8 cellular contexts compared by ENCODE assay signal in genomic region chr22:22450343-22450839, GRCh38. TPM values are rescaled to one million over a fixed set of nuclear protein-coding genes. Genes with fewer than 3 reads are reported as not detected.
DNase-seq lines count a peak whose midpoint lies in the region; ATAC-seq and TF ChIP-seq lines count a peak whose summit lies in the region.

No MANE protein-coding gene starts in this region.

- H3K9me2 ChIP-seq in OCI-LY7 (ENCODE audit: insufficient read depth, low read length) = no peaks in the 10 kb centered on the region

- peak; percentile 95 for ATAC-seq in HG02981 (IDR thresholded peaks at IDR 0.05; ENCODE audit: unreplicated experiment)

- peak; percentile 64 for DNase-seq in SIG-M5 treated with dmso at 0.1 percent for 504 hours (lab: John Stamatoyannopoulos, UW; ENCODE audit: unreplicated experiment)
- DNase-seq in SIG-M5 (lab: John Stamatoyannopoulos, UW) = no peak
- DNase-seq in OCI-LY7 (ENCODE audit: low spot score) = peak; percentile 89
- DNase-seq in testis = peak; percentile 34
- DNase-seq in cerebellum (ENCODE audit: low spot score) = no peak
- DNase-seq in kidney tubule cell (ENCODE audit: low spot score) = no peak
- DNase-seq in NCI-H187 treated with DMSO at 0.1 percent for 48 hours (lab: John Stamatoyannopoulos, UW) = no peak

- H3K36me3 ChIP-seq in OCI-LY7 (ENCODE audit: insufficient read depth, low read length) (no peaks in the 10 kb centered on the region), testis (ENCODE audit: low read depth, missing control alignments) (no peaks in the 10 kb centered on the region)

- peak overlapping the region; percentile 62 for H3K4me2 ChIP-seq in OCI-LY7 (ENCODE audit: low read length)

- H2AFZ ChIP-seq in OCI-LY7 (ENCODE audit: low read length) = peak overlapping the region; percentile 71; the same call in 1 of the 2 replicates

- no peaks in the 10 kb centered on the region for H3K27me3 ChIP-seq in testis

- TF ChIP-seq CTCF in OCI-LY7 (conservative IDR thresholded peaks at IDR 0.05; ENCODE audit: low read length) (0 out of 2 replicates have a peak, but pooled peaks have one; percentile 9), testis (IDR thresholded peaks at IDR 0.05) (no peak)

- H3K27ac ChIP-seq in OCI-LY7 (ENCODE audit: low read depth, low read length, poor library complexity, severe bottlenecking) = no peak overlapping the region
- no peak overlapping the region for H3K27ac ChIP-seq in testis

- peaks cover 10% of the 10 kb centered on the region; the same call in 1 of the 2 replicates for H3K9me3 ChIP-seq in OCI-LY7 (ENCODE audit: low read length)
- H3K9me3 ChIP-seq in testis = no peaks in the 10 kb centered on the region

- POLR2A ChIA-PET in OCI-LY7 (lab: Charles Lee) = interaction anchor here (0.7 to 1.3 kb wide), 5 partner anchors 20 to 238 kb away, joined by 3 to 7 read pairs (median 3); no protein-coding TSS in a partner anchor

- 46 to 62% methylated on average over 4 of the region's 4 CpGs for WGBS in testis, 2 donors

- TF ChIP-seq POLR2A in testis (IDR thresholded peaks at IDR 0.05) = no peak

- intact Hi-C loops in OCI-LY7 (cut with micrococcal nuclease; ENCODE audit: unreplicated experiment) (no loop called here), testis (cut with DNase I; ENCODE audit: low total_unique reads) (no loop called here)

- H3K4me1 ChIP-seq in OCI-LY7 (ENCODE audit: insufficient read depth, low read length, poor library complexity, severe bottlenecking) (peaks cover 20% of the 10 kb centered on the region), testis (peaks cover 14% of the 10 kb centered on the region)

- BruUV-seq in OCI-LY7 (replicated peaks; lab: Mats Ljungman, UMichigan) = no TSS peak

- H4K20me1 ChIP-seq in OCI-LY7 (ENCODE audit: insufficient read depth, low read length) = no peaks in the 10 kb centered on the region

- H3K79me2 ChIP-seq in OCI-LY7 (ENCODE audit: insufficient read depth, low read depth, low read length) = no peaks in the 10 kb centered on the region

- CTCF ChIA-PET in OCI-LY7 (lab: Charles Lee; ENCODE audit: unreplicated experiment) = interaction anchor here (0.6 to 1.3 kb wide), 4 partner anchors 12 to 104 kb away, joined by 3 read pairs; no protein-coding TSS in a partner anchor

- H3K4me3 ChIP-seq in OCI-LY7 (ENCODE audit: low read depth, low read length, poor library complexity, severe bottlenecking) (no peak overlapping the region), testis (no peak overlapping the region)

RNA-seq across cellular contexts. Expression of gene ZNF280B, which starts 58.2 kb away (rescaled TPM):
- total RNA-seq in OCI-LY7 (2014; rRNA removed; shearing (Covaris generic)) = 2.9 and 3.4 TPM in 2 replicates
- total RNA-seq in OCI-LY7 (2022) (5.1 and 5.3 TPM in 2 replicates), testis (10 to 100 TPM; 51.2 to 73.3 TPM), cerebellum (4.8 TPM)
- polyA plus RNA-seq in testis (ENCODE audit: insufficient read depth, low read depth, low replicate concordance) = 22.8 TPM

Comparison
In these comparisons a context has a peak if more than half of its experiments do, and no peak if none do; other contexts are left out.
1. DNase-seq: peak in SIG-M5 treated with dmso at 0.1 percent for 504 hours (single experiment), OCI-LY7 (single experiment) and testis (single experiment); none in SIG-M5 (single experiment), cerebellum (single experiment), kidney tubule cell (single experiment) and NCI-H187 treated with DMSO at 0.1 percent for 48 hours (single experiment).